ENCODE assay signal across 20 cellular contexts in the genomic region with DNA sequence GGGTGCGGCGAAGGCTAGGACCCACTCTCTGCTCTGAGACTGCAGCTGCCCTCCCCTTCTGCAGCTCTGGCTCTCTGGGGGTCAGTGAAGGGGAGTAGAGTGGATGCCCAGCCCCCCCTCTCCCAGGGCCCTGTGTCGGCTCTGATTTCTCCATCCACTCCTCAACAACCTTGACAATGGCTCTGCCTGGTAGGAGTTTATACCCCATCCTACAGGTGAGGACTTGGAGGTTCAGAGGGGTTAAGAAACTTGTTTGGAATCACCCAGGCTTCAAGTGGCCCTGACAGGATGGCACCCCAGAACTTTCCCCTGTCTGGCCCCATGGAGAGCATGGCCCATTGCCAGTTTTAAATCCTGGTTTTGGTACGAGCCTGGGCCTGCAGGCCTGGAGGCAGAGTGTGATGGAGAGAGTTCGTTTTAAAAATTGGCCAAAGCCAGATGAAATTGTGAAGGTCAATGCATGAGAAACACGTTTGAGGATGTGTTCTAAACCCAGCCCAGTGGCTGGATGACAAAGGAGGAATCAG. TPM values are rescaled to one million over a fixed set of nuclear protein-coding genes. Genes with fewer than 3 reads are reported as not detected.
DNase-seq lines count a peak whose midpoint lies in the region; ATAC-seq and TF ChIP-seq lines count a peak whose summit lies in the region.
"Had no signal": no experiment of that assay in that cellular context is flagged by ENCODE, and none has a peak within 500 bp of the region (broad histone marks: within the 10 kb centered on the region; RNA-seq: fewer than 3 reads in every experiment).

No MANE protein-coding gene starts in this region.

- CTCF ChIA-PET in SK-N-SH (lab: Yijun Ruan, JAX), result interaction anchor here (0.6 to 3.6 kb wide), 6 partner anchors 25 to 263 kb away, joined by 3 to 14 read pairs (median 5); no protein-coding TSS in a partner anchor
- CTCF ChIA-PET in GM10248 (lab: Yijun Ruan, JAX), result no interaction called here

- peaks cover 3% of the 10 kb centered on the region for H3K27me3 Mint-ChIP-seq in nephron progenitor cell (ENCODE audit: low read depth, poor library complexity)

- TF ChIP-seq POLR2A in vagina (IDR thresholded peaks at IDR 0.05), result no peak

- no peaks in the 10 kb centered on the region for H3K9me3 Mint-ChIP-seq in nephron progenitor cell
- H3K9me3 Mint-ChIP-seq: activated T-helper 1 cell treated with anti-CD3 and anti-CD28 coated beads, Interleukin-12 subunit alpha, Interleukin-12 subunit beta, Interleukin-2, Interleukin-4 antibody, amounts not matched to agents 30 ng/mL and 10 ng/mL and 1 ng/mL, durations not matched to agents 14 hours and 24 hours and 36 hours; naive B cell; T-helper 1 cell treated with Interleukin-12 subunit alpha and Interleukin-12 subunit beta and Interleukin-4 antibody, amounts not matched to agents 30 μg/mL and 1 μg/mL, for 36 hours had no signal

- peak overlapping the region; percentile 41; the same call in 1 of the 2 replicates for H3K4me2 ChIP-seq in SK-N-SH
- H3K4me2 ChIP-seq: A549 had no signal

- no peak for TF ChIP-seq RAD21 in SK-N-SH (IDR thresholded peaks at IDR 0.05; ENCODE audit: low read length)

- H3K36me3 ChIP-seq in SK-N-SH (replicated peaks in 1 of 2; ENCODE audit: control insufficient read depth in 1 of 2, insufficient read depth in 2 of 2, low read length in 1 of 2) (no peaks in the 10 kb centered on the region), vagina (no peaks in the 10 kb centered on the region)
- H3K36me3 ChIP-seq: spleen, upper lobe of left lung had no signal

- no peak; a peak in 1 of 4 replicates for TF ChIP-seq EP300 in SK-N-SH (IDR thresholded peaks at IDR 0.05; ENCODE audit: borderline replicate concordance in 1 of 2, low read depth in 1 of 2, low read length in 1 of 2)

- POLR2A ChIA-PET in SK-N-SH (lab: Yijun Ruan, JAX), result no interaction called here
- POLR2A ChIA-PET in GM10248 (lab: Yijun Ruan, JAX), result no interaction called here

- H3K9me2 ChIP-seq in SK-N-SH, result no peaks in the 10 kb centered on the region

- H4K20me1 ChIP-seq in SK-N-SH (ENCODE audit: insufficient read depth), result peaks cover 97% of the 10 kb centered on the region

- H3K4me3 ChIP-seq in SK-N-SH (ENCODE audit: low read depth in 2 of 2, low read length in 1 of 2), result no peak overlapping the region
- H3K4me3 ChIP-seq in dorsolateral prefrontal cortex, result peak overlapping the region in 26 of 59 donors; percentile 2 to 45 (median 32)
- no peak overlapping the region for H3K4me3 ChIP-seq in vagina
- H3K4me3 ChIP-seq: A549, psoas muscle, spleen, upper lobe of left lung had no signal

- peak overlapping the region; percentile 60 for H3K4me3 Mint-ChIP-seq in nephron progenitor cell
- H3K4me3 Mint-ChIP-seq: activated T-helper 1 cell treated with anti-CD3 and anti-CD28 coated beads, Interleukin-12 subunit alpha, Interleukin-12 subunit beta, Interleukin-2, Interleukin-4 antibody, amounts not matched to agents 30 ng/mL and 10 ng/mL and 1 ng/mL, durations not matched to agents 14 hours and 24 hours and 36 hours; naive B cell; T-helper 1 cell treated with Interleukin-12 subunit alpha and Interleukin-12 subunit beta and Interleukin-4 antibody, amounts not matched to agents 30 μg/mL and 1 μg/mL, for 36 hours had no signal

- intact Hi-C loops in dorsolateral prefrontal cortex (cut with DNase I), result no loop called here
- intact Hi-C loops in vagina (cut with DNase I), result no loop called here

- TF ChIP-seq CTCF in SK-N-SH (IDR thresholded peaks at IDR 0.05) (no peak), dorsolateral prefrontal cortex (IDR thresholded peaks at IDR 0.05 in 54 of 56, conservative IDR thresholded peaks at IDR 0.05 in 2 of 56; ENCODE audit: low read depth in 1 of 56, partially characterized antibody in 56 of 56) (no peak), nephron progenitor cell (IDR thresholded peaks at IDR 0.05) (no peak), vagina (IDR thresholded peaks at IDR 0.05) (no peak), GM10248 (IDR thresholded peaks at IDR 0.05; ENCODE audit: control extremely low read depth, extremely low read depth, low read depth, missing control alignments) (no peak)

- peaks cover 4% of the 10 kb centered on the region for H3F3A ChIP-seq in SK-N-SH (replicated peaks; ENCODE audit: insufficient read depth)

- H3K27ac ChIP-seq in SK-N-SH (ENCODE audit: low read depth in 2 of 2, low read length in 1 of 2) (peak overlapping the region in 1 of 2 experiments; percentile 83; a peak in 2 of 4 replicates), dorsolateral prefrontal cortex (peak overlapping the region in 53 of 59 donors; percentile 7 to 94 (median 84)), vagina (peak overlapping the region; percentile 40)
- H3K27ac ChIP-seq: psoas muscle, spleen, upper lobe of left lung had no signal

- no peak overlapping the region for H2AFZ ChIP-seq in SK-N-SH (ENCODE audit: low read depth)

- peak overlapping the region; percentile 91 for H3K27ac Mint-ChIP-seq in nephron progenitor cell
- H3K27ac Mint-ChIP-seq: activated T-helper 1 cell treated with anti-CD3 and anti-CD28 coated beads, Interleukin-12 subunit alpha, Interleukin-12 subunit beta, Interleukin-2, Interleukin-4 antibody, amounts not matched to agents 30 ng/mL and 10 ng/mL and 1 ng/mL, durations not matched to agents 14 hours and 24 hours and 36 hours; naive B cell; T-helper 1 cell treated with Interleukin-12 subunit alpha and Interleukin-12 subunit beta and Interleukin-4 antibody, amounts not matched to agents 30 μg/mL and 1 μg/mL, for 36 hours had no signal

- no peak overlapping the region for H3K9ac ChIP-seq in SK-N-SH

- peaks cover 72% of the 10 kb centered on the region for H3K4me1 Mint-ChIP-seq in nephron progenitor cell
- H3K4me1 Mint-ChIP-seq: naive B cell had no signal

- H3K36me3 Mint-ChIP-seq in nephron progenitor cell (ENCODE audit: low read depth), result no peaks in the 10 kb centered on the region
- H3K36me3 Mint-ChIP-seq: naive B cell had no signal

- H3K9me3 ChIP-seq in SK-N-SH, result no peaks in the 10 kb centered on the region
- H3K9me3 ChIP-seq in vagina, result no peaks in the 10 kb centered on the region
- H3K9me3 ChIP-seq: A549, psoas muscle, spleen, upper lobe of left lung had no signal

- no peak for ATAC-seq in SK-N-SH treated with all-trans-retinoic acid at 6 μM for 48 hours
- ATAC-seq: psoas muscle had no signal

- peaks cover 98% of the 10 kb centered on the region for H3K79me2 ChIP-seq in SK-N-SH (ENCODE audit: insufficient read depth)

- DNase-seq in SK-N-SH, result peak; percentile 50
- DNase-seq in dorsolateral prefrontal cortex, result no peak
- no peak for DNase-seq in nephron progenitor cell
- DNase-seq in vagina (ENCODE audit: extremely low spot score in 2 of 2), result no peak
- DNase-seq in central memory CD4-positive, alpha-beta T cell, result no peak
- no peak for DNase-seq in GM10248 (ENCODE audit: extremely low spot score)
- no peak for DNase-seq in HuH-7.5 (ENCODE audit: low spot score)
- DNase-seq: activated CD4-positive, CD25-positive, alpha-beta regulatory T cell; activated CD8-positive, alpha-beta memory T cell treated with anti-CD3 and anti-CD28 coated beads for 24 hours; GOT3; KBM-7; naive B cell; NCI-H1048; psoas muscle; spleen; upper lobe of left lung had no signal

- WGBS in SK-N-SH (ENCODE audit: low lambda C conversion rate), result 80% methylated on average over 5 of the region's 6 CpGs

- H3K4me1 ChIP-seq in SK-N-SH (ENCODE audit: control insufficient read depth in 1 of 2, insufficient read depth in 2 of 2, low read depth in 1 of 2, low read length in 1 of 2) (peaks cover 28 to 85% of the 10 kb centered on the region in 2 experiments), vagina (peaks cover 84% of the 10 kb centered on the region)
- H3K4me1 ChIP-seq: A549, psoas muscle, spleen, upper lobe of left lung had no signal

- H3K27me3 ChIP-seq in SK-N-SH (ENCODE audit: insufficient read depth), result no peaks in the 10 kb centered on the region
- H3K27me3 ChIP-seq in dorsolateral prefrontal cortex, result no peaks in the 10 kb centered on the region
- no peaks in the 10 kb centered on the region for H3K27me3 ChIP-seq in vagina
- H3K27me3 ChIP-seq: upper lobe of left lung had no signal

TF ChIP-seq in SK-N-SH, 30 proteins besides CTCF, POLR2A, EP300 and RAD21:
- TF ChIP-seq CHD2 (IDR thresholded peaks at IDR 0.05; ENCODE audit: low read length, partially characterized antibody) (peak; percentile 30), SMC3 (IDR thresholded peaks at IDR 0.05; ENCODE audit: low read depth, low read length) (no peak)
TF ChIP-seq in SK-N-SH: peak in this region for 1.

TF ChIP-seq in SK-N-SH treated with all-trans-retinoic acid at 6 μM for 48 hours, 23 proteins besides CTCF, POLR2A, EP300 and RAD21:
- TF ChIP-seq RARB (CRISPR knock-in tag; IDR thresholded peaks at IDR 0.05), result no peak

RNA-seq across cellular contexts. Expression of gene NCS1, which starts 22.3 kb away (rescaled TPM):
- 40.6 and 52.9 TPM in 2 replicates for polyA plus RNA-seq in SK-N-SH (2012; rRNA removed)
- 30.8 and 37.3 TPM in 2 replicates for polyA plus RNA-seq in SK-N-SH (2012; cell fraction: cytosol; rRNA removed)
- polyA plus RNA-seq in SK-N-SH (2012; cell fraction: nucleus; rRNA removed), result 21.5 and 23.7 TPM in 2 replicates
- total RNA-seq in dorsolateral prefrontal cortex (100 to 1,000 TPM; 134 to 718 (median 501) TPM), vagina (20.4 TPM)
